Comparison of ENCODE assay signal across 8 cellular contexts in the genomic region with DNA sequence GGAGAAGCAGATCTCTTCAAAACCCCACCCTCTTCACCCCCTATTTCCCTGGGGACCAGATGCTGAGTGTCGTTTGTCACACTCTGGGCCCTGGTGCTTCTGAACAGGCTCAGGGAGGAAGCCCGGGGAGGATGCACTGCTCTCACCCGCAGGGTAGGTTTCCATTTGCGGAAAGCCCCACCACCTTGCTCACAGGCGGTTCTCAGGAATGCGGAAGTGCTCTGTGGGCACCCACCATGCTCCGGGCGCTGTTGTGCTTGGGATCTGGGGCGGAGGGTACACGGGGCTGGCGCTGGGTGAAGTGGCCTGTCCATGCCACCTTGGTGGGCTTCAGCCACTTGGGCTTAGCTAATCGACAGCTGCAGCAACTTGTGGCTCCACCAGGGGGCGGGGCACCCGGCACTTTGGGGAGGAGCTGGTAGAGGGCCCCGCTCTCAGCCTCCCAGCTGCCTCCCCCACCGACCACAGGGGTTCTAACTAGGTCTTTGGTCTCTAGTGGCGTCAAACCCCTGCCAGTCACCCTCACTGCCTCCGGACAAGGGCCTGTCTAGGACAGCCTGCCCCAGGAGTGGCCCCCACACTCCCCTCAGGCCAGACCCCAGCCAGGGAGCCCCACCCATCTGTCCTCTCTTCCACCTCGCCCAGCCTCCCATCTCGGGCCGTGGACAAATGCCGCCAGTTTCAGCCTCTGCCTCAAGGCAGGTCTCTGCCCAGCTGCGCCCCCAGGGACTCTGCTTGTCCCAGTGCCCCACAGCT. TPM values are rescaled to one million over a fixed set of nuclear protein-coding genes. Genes with fewer than 3 reads are reported as not detected.
A peak's percentile ranks its signal among the peaks of the same experiment; 100 is the strongest.
DNase-seq lines count a peak whose midpoint lies in the region; ATAC-seq and TF ChIP-seq lines count a peak whose summit lies in the region.

No MANE protein-coding gene starts in this region.

- no peaks in the 10 kb centered on the region for H3K9me3 ChIP-seq in CD8-positive, alpha-beta T cell (ENCODE audit: low read length)
- H3K9me3 ChIP-seq in SJSA1 (replicated peaks) (no peaks in the 10 kb centered on the region; the same call in 1 of the 2 replicates), skeletal muscle satellite cell (replicated peaks; ENCODE audit: low read length) (no peaks in the 10 kb centered on the region)

- peak overlapping the region; percentile 61 for H3K4me3 ChIP-seq in CD8-positive, alpha-beta T cell (ENCODE audit: low read depth, low read length)
- H3K4me3 ChIP-seq in SJSA1 (peak overlapping the region; percentile 2; the same call in 1 of the 2 replicates), skeletal muscle satellite cell (ENCODE audit: low read length) (peak overlapping the region; percentile 46)

- H3K27me3 ChIP-seq in CD8-positive, alpha-beta T cell (ENCODE audit: insufficient read depth, low read length): no peaks in the 10 kb centered on the region
- H3K27me3 ChIP-seq in SJSA1 (replicated peaks) (peaks cover 26% of the 10 kb centered on the region), skeletal muscle satellite cell (ENCODE audit: control insufficient read depth, insufficient read depth, low read length) (peaks cover 27% of the 10 kb centered on the region)

- H3K9ac ChIP-seq in skeletal muscle satellite cell (ENCODE audit: low read depth, low read length): no peak overlapping the region

- TF ChIP-seq CTCF in CD8-positive, alpha-beta T cell (IDR thresholded peaks at IDR 0.05): peak; percentile 56

- H3K36me3 ChIP-seq in CD8-positive, alpha-beta T cell (ENCODE audit: insufficient read depth, low read length): peaks cover 8% of the 10 kb centered on the region
- H3K36me3 ChIP-seq in SJSA1: peaks cover 51% of the 10 kb centered on the region
- H3K36me3 ChIP-seq in skeletal muscle satellite cell (ENCODE audit: insufficient read depth, low read length): peaks cover 15% of the 10 kb centered on the region

- H3K27ac ChIP-seq in CD8-positive, alpha-beta T cell (ENCODE audit: low read depth, low read length): peak overlapping the region; percentile 84
- no peak overlapping the region for H3K27ac ChIP-seq in SJSA1

- peak; percentile 91 for ATAC-seq in CD8-positive, alpha-beta T cell
- ATAC-seq in HG03439 (IDR thresholded peaks at IDR 0.05; ENCODE audit: unreplicated experiment): peak; percentile 58
- peak; percentile 39 for ATAC-seq in left ventricle myocardium superior

- intact Hi-C loops in CD8-positive, alpha-beta T cell (cut with DNase I, micrococcal nuclease): loop anchor here (1.0 to 2.0 kb wide), 5 partner anchors 8 to 45 kb away; partner anchors contain the start of genes NDUFV1 (in 2 of the 2), GSTP1 (in 1 of the 2) and NUDT8 (in 1 of the 2)
- intact Hi-C loops in left ventricle myocardium superior (cut with micrococcal nuclease): no loop called here

- no peaks in the 10 kb centered on the region for H3K27me3 Mint-ChIP-seq in CD8-positive, alpha-beta T cell (ENCODE audit: low read depth)

- H3K4me2 ChIP-seq in skeletal muscle satellite cell (ENCODE audit: low read length): peak overlapping the region; percentile 70

- H3K4me1 Mint-ChIP-seq in CD8-positive, alpha-beta T cell (ENCODE audit: low read depth): peaks cover 29% of the 10 kb centered on the region

- peak; percentile 62 to 91 (median 78) for DNase-seq in CD8-positive, alpha-beta T cell
- DNase-seq in GM19238 (ENCODE audit: insufficient read length, low spot score) (peak; percentile 88), SJSA1 (ENCODE audit: low read depth in 1 of 2, low spot score in 2 of 2) (peak; percentile 62 to 84), left ventricle myocardium superior (peak; percentile 75), Ammon's horn (ENCODE audit: low spot score) (no peak)
- DNase-seq in activated naive CD4-positive, alpha-beta T cell (lab: John Stamatoyannopoulos, UW): peak; percentile 54 to 77 (median 66)

- H3K4me3 Mint-ChIP-seq in CD8-positive, alpha-beta T cell: peak overlapping the region; percentile 82

- POLR2A ChIA-PET in CD8-positive, alpha-beta T cell (lab: Charles Lee): interaction anchor here (0.9 to 4.9 kb wide), 2 partner anchors 15 to 268 kb away, joined by 3 to 27 read pairs; partner anchors contain the start of gene NUDT8

- peaks cover 28% of the 10 kb centered on the region for H3K36me3 Mint-ChIP-seq in CD8-positive, alpha-beta T cell

- H3K27ac Mint-ChIP-seq in CD8-positive, alpha-beta T cell: peak overlapping the region; percentile 98

- no peaks in the 10 kb centered on the region for H3K9me3 Mint-ChIP-seq in CD8-positive, alpha-beta T cell

- peaks cover 35% of the 10 kb centered on the region for H3K4me1 ChIP-seq in CD8-positive, alpha-beta T cell (ENCODE audit: insufficient read depth, low read length)
- peaks cover 11% of the 10 kb centered on the region for H3K4me1 ChIP-seq in SJSA1 (replicated peaks)
- peaks cover 5% of the 10 kb centered on the region for H3K4me1 ChIP-seq in skeletal muscle satellite cell (ENCODE audit: control insufficient read depth, insufficient read depth, low read length)

- CTCF ChIA-PET in CD8-positive, alpha-beta T cell (lab: Charles Lee): interaction anchor here (0.6 to 7.2 kb wide), 17 partner anchors 9 to 252 kb away, joined by 3 to 79 read pairs (median 4); partner anchors contain the start of genes ACY3, GSTP1, NUDT8 and RAD9A

RNA-seq across cellular contexts. Expression of gene NDUFV1, which starts 7.4 kb away (rescaled TPM):
- total RNA-seq in CD8-positive, alpha-beta T cell: 100 to 1,000 TPM; 220 to 237 TPM
- 308 and 343 TPM in 2 replicates for total RNA-seq in SJSA1 (2014; rRNA removed; shearing (Covaris generic))
- 768 TPM for total RNA-seq in left ventricle myocardium superior
- 205 and 215 TPM in 2 replicates for total RNA-seq in skeletal muscle satellite cell (2012; rRNA removed)

RNA-seq across cellular contexts. Expression of gene NUDT8, which starts 15.6 kb away (rescaled TPM):
- 1 to 10 TPM; 1.0 to 2.0 TPM for total RNA-seq in CD8-positive, alpha-beta T cell
- 7.4 and 14.0 TPM in 2 replicates for total RNA-seq in SJSA1 (2014; rRNA removed; shearing (Covaris generic))
- 106 TPM for total RNA-seq in left ventricle myocardium superior
- total RNA-seq in skeletal muscle satellite cell (2012; rRNA removed): 2.5 and 8.7 TPM in 2 replicates

RNA-seq across cellular contexts. Expression of gene TBX10, which starts 25.4 kb away (rescaled TPM):
- total RNA-seq in CD8-positive, alpha-beta T cell: not detected
- not detected in 2 replicates for total RNA-seq in SJSA1 (2014; rRNA removed; shearing (Covaris generic))
- 0.37 TPM for total RNA-seq in left ventricle myocardium superior
- total RNA-seq in skeletal muscle satellite cell (2012; rRNA removed): not detected in 2 replicates

RNA-seq across cellular contexts. Expression of gene GSTP1, which starts 30.5 kb away (rescaled TPM):
- total RNA-seq in CD8-positive, alpha-beta T cell: 10 to 100 TPM; 56.8 to 56.9 TPM
- 2,425 and 2,720 TPM in 2 replicates for total RNA-seq in SJSA1 (2014; rRNA removed; shearing (Covaris generic))
- 360 TPM for total RNA-seq in left ventricle myocardium superior
- 604 and 708 TPM in 2 replicates for total RNA-seq in skeletal muscle satellite cell (2012; rRNA removed)

RNA-seq across cellular contexts. Expression of gene ACY3, which starts 36.4 kb away (rescaled TPM):
- not detected for total RNA-seq in CD8-positive, alpha-beta T cell
- not detected in 2 replicates for total RNA-seq in SJSA1 (2014; rRNA removed; shearing (Covaris generic))
- total RNA-seq in left ventricle myocardium superior: not detected
- total RNA-seq in skeletal muscle satellite cell (2012; rRNA removed): not detected in 2 replicates

Comparison
In these comparisons a context has a peak if more than half of its experiments do, and no peak if none do; other contexts are left out.
1. ATAC-seq: peak in every context shown above with its lines; median percentile 91 in CD8-positive, alpha-beta T cell; 58 in HG03439; 39 in left ventricle myocardium superior.
2. H3K4me3 ChIP-seq: peak in every context shown above with its lines; median percentile 61 in CD8-positive, alpha-beta T cell; 46 in skeletal muscle satellite cell; 2 in SJSA1.